7 cellular contexts compared by ENCODE assay signal in genomic region chr3:171566803-171567422, GRCh38.
DNase-seq lines count a peak whose midpoint lies in the region; ATAC-seq, FAIRE-seq and TF ChIP-seq lines count a peak whose summit lies in the region.

No MANE protein-coding gene starts in this region.

- intact Hi-C loops in right lobe of liver (cut with DNase I), result loop anchor here in 1 of 2 donors (5.0 kb wide), 1 partner anchor 515 kb away; no protein-coding TSS in a partner anchor

- no peaks in the 10 kb centered on the region for H3K9me3 ChIP-seq in right lobe of liver

- peak; percentile 79 to 87 (median 82) for TF ChIP-seq CTCF in right lobe of liver (IDR thresholded peaks at IDR 0.05)

- 2% methylated on average over 4 of the region's 4 CpGs for WGBS in right lobe of liver (ENCODE audit: insufficient coverage, low coverage, low lambda C conversion rate, missing lambda C conversion rate)

- ATAC-seq in HG03565 (IDR thresholded peaks at IDR 0.05; ENCODE audit: unreplicated experiment), result peak; percentile 49
- peak; percentile 75 to 85 (median 78) for ATAC-seq in right lobe of liver
- no peak for ATAC-seq in GM21367 (IDR thresholded peaks at IDR 0.05; ENCODE audit: unreplicated experiment)

- no peak overlapping the region for H3K27ac ChIP-seq in right lobe of liver

- no peak for TF ChIP-seq POLR2A in right lobe of liver (IDR thresholded peaks at IDR 0.05)

- no peaks in the 10 kb centered on the region for H3K36me3 ChIP-seq in right lobe of liver

- H3K27me3 ChIP-seq in right lobe of liver, result no peaks in the 10 kb centered on the region

- peak; percentile 87 for FAIRE-seq in G401.6 (lab: Jason Lieb, UNC)

- peak; percentile 81 for DNase-seq in NCI-H774 (lab: John Stamatoyannopoulos, UW)
- DNase-seq in central memory CD4-positive, alpha-beta T cell, result peak; percentile 44
- no peak for DNase-seq in right lobe of liver
- DNase-seq in stimulated activated CD4-positive, alpha-beta T cell treated with anti-CD3 and anti-CD28 coated beads, Interleukin-4, amount 100 ng/mL, for 24 hours, result no peak

- H3K4me3 ChIP-seq in right lobe of liver, result no peak overlapping the region

- no peaks in the 10 kb centered on the region for H3K4me1 ChIP-seq in right lobe of liver

Comparison
In these comparisons a context has a peak if more than half of its experiments do, and no peak if none do; other contexts are left out.
1. DNase-seq: peak in NCI-H774 (single experiment) and central memory CD4-positive, alpha-beta T cell (single experiment); none in right lobe of liver (0 of 3) and stimulated activated CD4-positive, alpha-beta T cell treated with anti-CD3 and anti-CD28 coated beads, Interleukin-4, amount 100 ng/mL, for 24 hours (single experiment).